ENCODE assay signal across 8 cellular contexts in the genomic region with DNA sequence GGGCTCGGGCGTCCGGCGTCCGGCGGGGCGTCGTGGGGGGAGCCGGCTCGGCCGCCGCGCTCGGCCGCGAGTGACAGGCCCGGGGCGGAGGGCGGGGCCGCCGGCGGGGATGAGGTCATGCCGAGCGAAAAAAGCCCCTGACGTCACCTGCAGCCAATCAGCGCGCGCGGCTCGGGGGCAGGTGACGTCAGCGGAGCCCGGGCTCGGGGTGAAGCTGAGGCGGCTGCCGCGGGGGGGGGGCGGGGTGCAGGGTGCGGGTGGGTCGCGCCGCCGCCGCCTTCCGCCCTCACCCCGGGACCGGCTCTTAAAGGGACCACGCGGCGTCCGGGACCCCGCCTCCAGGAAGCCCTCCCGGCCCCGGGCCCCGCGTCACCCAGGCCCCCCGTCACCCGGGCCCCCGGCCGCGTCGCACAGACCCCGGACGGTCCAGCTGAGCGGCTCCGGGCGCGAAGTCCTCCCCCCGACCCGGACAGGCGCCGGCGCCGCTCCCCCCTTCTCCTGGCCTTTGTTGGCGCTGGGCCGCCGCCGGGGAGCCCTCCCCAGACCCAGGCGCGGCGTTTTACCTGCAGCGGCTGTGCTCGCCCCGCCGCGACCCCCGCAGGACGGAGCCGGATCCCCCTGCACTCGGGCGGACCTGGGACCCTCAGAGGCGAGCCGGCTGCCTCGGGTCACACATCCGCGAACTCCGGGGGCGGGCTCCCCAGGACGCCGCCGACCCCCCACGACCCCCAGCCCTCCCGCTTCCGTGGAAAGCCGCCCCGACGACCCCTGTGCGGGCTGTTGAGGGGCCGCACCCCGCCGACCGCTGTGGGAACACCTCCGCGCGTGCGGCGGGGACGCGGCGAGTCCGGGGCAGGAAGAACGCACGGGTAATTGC. TPM values are rescaled to one million over a fixed set of nuclear protein-coding genes. Genes with fewer than 3 reads are reported as not detected.
A peak's percentile ranks its signal among the peaks of the same experiment; 100 is the strongest.
DNase-seq lines count a peak whose midpoint lies in the region; ATAC-seq and TF ChIP-seq lines count a peak whose summit lies in the region.

Gene DUSP8, minus strand, starts transcription at position 72 of the 877 bp plus-strand sequence. CDS start 6,445 bp downstream, outside the sequence.

- DNase-seq in NCI-H774 (lab: John Stamatoyannopoulos, UW), result peak; percentile 87
- peak; percentile 91 for DNase-seq in activated CD8-positive, alpha-beta memory T cell treated with anti-CD3 and anti-CD28 coated beads, Interleukin-2, amount 10 ng/mL, durations not matched to agents 7 days and 5 days
- DNase-seq in effector memory CD4-positive, alpha-beta T cell, result peak; percentile 92 to 96 (median 94)
- DNase-seq in lung (ENCODE audit: low spot score), result peak; percentile 85
- DNase-seq in stimulated activated CD4-positive, alpha-beta T cell treated with anti-CD3 and anti-CD28 coated beads, Interleukin-4, amount 100 ng/mL, for 24 hours, result peak; percentile 91

- no peaks in the 10 kb centered on the region for H3K27me3 ChIP-seq in effector memory CD4-positive, alpha-beta T cell (replicated peaks; ENCODE audit: control insufficient read depth, insufficient read depth, low read length, poor library complexity, severe bottlenecking)
- H3K27me3 ChIP-seq in lung (ENCODE audit: control insufficient read depth, insufficient read depth), result no peaks in the 10 kb centered on the region

- H3K4me1 Mint-ChIP-seq in activated CD8-positive, alpha-beta memory T cell treated with anti-CD3 and anti-CD28 coated beads, Interleukin-2, amount 10 ng/mL, durations not matched to agents 7 days and 5 days, result peaks cover 8% of the 10 kb centered on the region

- 1% methylated on average over 87 to 123 of the region's 123 CpGs for WGBS in lung, 2 donors

- CTCF ChIA-PET in activated CD8-positive, alpha-beta memory T cell treated with anti-CD3 and anti-CD28 coated beads, Interleukin-2, amount 10 ng/mL, durations not matched to agents 7 days and 5 days (lab: Charles Lee), result interaction anchor here (1.1 to 3.0 kb wide), 4 partner anchors 22 to 80 kb away, joined by 3 to 64 read pairs (median 4); no protein-coding TSS in a partner anchor

- no peaks in the 10 kb centered on the region for H3K36me3 ChIP-seq in effector memory CD4-positive, alpha-beta T cell (ENCODE audit: control insufficient read depth, insufficient read depth, low read length)
- H3K36me3 ChIP-seq in lung (ENCODE audit: control insufficient read depth in 2 of 2, insufficient read depth in 2 of 2, low read length in 2 of 2), result no peaks in the 10 kb centered on the region

- no peaks in the 10 kb centered on the region for H3K9me3 ChIP-seq in effector memory CD4-positive, alpha-beta T cell (ENCODE audit: control insufficient read depth, low read length)
- H3K9me3 ChIP-seq in lung (ENCODE audit: control insufficient read depth in 2 of 2, insufficient read depth in 1 of 2, low read length in 1 of 2), result no peaks in the 10 kb centered on the region

- no peaks in the 10 kb centered on the region for H3K9me3 Mint-ChIP-seq in activated CD8-positive, alpha-beta memory T cell treated with anti-CD3 and anti-CD28 coated beads, Interleukin-2, amount 10 ng/mL, durations not matched to agents 7 days and 5 days (ENCODE audit: low read depth)

- no peak within 1 kb of the TSS for H3K4me3 Mint-ChIP-seq in activated CD8-positive, alpha-beta memory T cell treated with anti-CD3 and anti-CD28 coated beads, Interleukin-2, amount 10 ng/mL, durations not matched to agents 7 days and 5 days

- H3K27ac ChIP-seq in effector memory CD4-positive, alpha-beta T cell (ENCODE audit: insufficient read depth, low read length, poor library complexity, severe bottlenecking), result peak within 1 kb of the TSS; percentile 97
- peak within 1 kb of the TSS; percentile 68 to 90 for H3K27ac ChIP-seq in lung (ENCODE audit: low read depth in 1 of 2, low read length in 1 of 2)

- TF ChIP-seq CTCF in lung (IDR thresholded peaks at IDR 0.05; ENCODE audit: control extremely low read depth, extremely low read depth), result no peak

- no peak within 1 kb of the TSS for H3K27ac Mint-ChIP-seq in activated CD8-positive, alpha-beta memory T cell treated with anti-CD3 and anti-CD28 coated beads, Interleukin-2, amount 10 ng/mL, durations not matched to agents 7 days and 5 days

- no peaks in the 10 kb centered on the region for H3K36me3 Mint-ChIP-seq in activated CD8-positive, alpha-beta memory T cell treated with anti-CD3 and anti-CD28 coated beads, Interleukin-2, amount 10 ng/mL, durations not matched to agents 7 days and 5 days

- peaks cover 26% of the 10 kb centered on the region for H3K4me1 ChIP-seq in effector memory CD4-positive, alpha-beta T cell (ENCODE audit: control insufficient read depth, insufficient read depth, low read length, poor library complexity, severe bottlenecking)
- H3K4me1 ChIP-seq in lung (ENCODE audit: control insufficient read depth in 2 of 2, insufficient read depth in 2 of 2, low read length in 2 of 2), result peaks cover 0 to 3% of the 10 kb centered on the region in 2 donors

- ATAC-seq in GM18511 (IDR thresholded peaks at IDR 0.05; ENCODE audit: unreplicated experiment) (peak; percentile 62), HG03432 (IDR thresholded peaks at IDR 0.05; ENCODE audit: unreplicated experiment) (peak; percentile 67), lung (ENCODE audit: insufficient read depth, low FRiP score) (peak; percentile 63), HG03139 (IDR thresholded peaks at IDR 0.05; ENCODE audit: unreplicated experiment) (no peak)
- ATAC-seq in activated CD8-positive, alpha-beta memory T cell treated with anti-CD3 and anti-CD28 coated beads, Interleukin-2, amount 10 ng/mL, durations not matched to agents 7 days and 5 days, result peak; percentile 82

- peaks cover 27% of the 10 kb centered on the region for H3K27me3 Mint-ChIP-seq in activated CD8-positive, alpha-beta memory T cell treated with anti-CD3 and anti-CD28 coated beads, Interleukin-2, amount 10 ng/mL, durations not matched to agents 7 days and 5 days

- H3K4me3 ChIP-seq in effector memory CD4-positive, alpha-beta T cell (ENCODE audit: insufficient read depth, low read depth, low read length, poor library complexity, severe bottlenecking), result peak within 1 kb of the TSS; percentile 87
- peak within 1 kb of the TSS; percentile 56 for H3K4me3 ChIP-seq in lung

RNA-seq across cellular contexts. Expression of gene DUSP8, which starts in this region (rescaled TPM):
- total RNA-seq in activated CD8-positive, alpha-beta memory T cell treated with anti-CD3 and anti-CD28 coated beads, Interleukin-2, amount 10 ng/mL, durations not matched to agents 7 days and 5 days, result 1 to 10 TPM in 1 of 2 experiments, under 1 TPM in 1; 0.50 to 1.1 TPM
- 10 to 100 TPM in 1 of 2 donors, 1 to 10 TPM in 1; 2.0 to 17.0 TPM for total RNA-seq in lung
- polyA plus RNA-seq in lung, result 1 to 10 TPM; 3.5 to 9.1 TPM
